11 cellular contexts compared by ENCODE assay signal in the genomic region with DNA sequence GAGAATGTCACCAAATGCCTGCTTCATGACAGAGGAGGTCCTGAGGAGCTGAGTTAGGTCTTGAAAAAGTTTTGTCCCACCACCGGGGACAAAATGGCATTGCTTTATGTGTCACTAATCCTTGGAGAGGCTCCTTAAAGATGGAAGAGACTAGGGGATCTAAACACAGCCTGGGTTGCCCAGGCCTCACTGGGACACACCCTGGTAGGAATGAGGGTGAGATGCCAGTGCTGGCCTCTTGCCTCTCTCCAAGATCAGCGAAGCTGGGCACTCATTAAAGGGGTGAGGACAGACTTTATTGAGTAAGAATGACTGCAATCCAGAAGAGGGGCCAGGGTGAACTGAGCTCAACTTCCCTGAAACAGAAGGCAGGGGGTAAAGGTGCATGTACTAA. TPM values are rescaled to one million over a fixed set of nuclear protein-coding genes. Genes with fewer than 3 reads are reported as not detected.
DNase-seq lines count a peak whose midpoint lies in the region; ATAC-seq and TF ChIP-seq lines count a peak whose summit lies in the region.
"Had no signal": no experiment of that assay in that cellular context is flagged by ENCODE, and none has a peak within 500 bp of the region (broad histone marks: within the 10 kb centered on the region; RNA-seq: fewer than 3 reads in every experiment).

No MANE protein-coding gene starts in this region.

- no peaks in the 10 kb centered on the region for H3K27me3 ChIP-seq in WERI-Rb-1 (ENCODE audit: insufficient read depth, low read depth, severe bottlenecking)
- H3K27me3 ChIP-seq in tibial artery, result no peaks in the 10 kb centered on the region
- H3K27me3 ChIP-seq in mesenchymal stem cell (ENCODE audit: control insufficient read depth in 1 of 2, insufficient read depth in 1 of 2, low read length in 2 of 2), result no peaks in the 10 kb centered on the region
- H3K27me3 ChIP-seq: BE2C had no signal

- TF ChIP-seq CTCF in WERI-Rb-1 (IDR thresholded peaks at IDR 0.05; ENCODE audit: low read depth, low read length) (no peak), mucosa of descending colon (IDR thresholded peaks at IDR 0.05) (no peak), tibial artery (IDR thresholded peaks at IDR 0.05) (no peak)

- no peak overlapping the region for H2BK15ac ChIP-seq in mesenchymal stem cell (ENCODE audit: low read depth, poor library complexity, severe bottlenecking)

- H3K4me1 Mint-ChIP-seq in activated naive CD4-positive, alpha-beta T cell treated with anti-CD3 and anti-CD28 coated beads, Interleukin-2, amount 10 ng/mL, durations not matched to agents 7 days and 5 days, result peaks cover 89% of the 10 kb centered on the region

- no peak overlapping the region for H2BK5ac ChIP-seq in mesenchymal stem cell (ENCODE audit: low read depth, low read length, poor library complexity, severe bottlenecking)

- H3K27ac Mint-ChIP-seq in activated naive CD4-positive, alpha-beta T cell treated with anti-CD3 and anti-CD28 coated beads, Interleukin-2, amount 10 ng/mL, durations not matched to agents 7 days and 5 days, result peak overlapping the region; percentile 96

- no peaks in the 10 kb centered on the region for H3K36me3 ChIP-seq in WERI-Rb-1
- no peaks in the 10 kb centered on the region for H3K36me3 ChIP-seq in mucosa of descending colon (ENCODE audit: low read depth)
- no peaks in the 10 kb centered on the region for H3K36me3 ChIP-seq in tibial artery
- H3K36me3 ChIP-seq in mesenchymal stem cell (ENCODE audit: control insufficient read depth in 1 of 2, insufficient read depth in 2 of 2, low read depth in 1 of 2, low read length in 2 of 2), result no peaks in the 10 kb centered on the region
- H3K36me3 ChIP-seq: BE2C had no signal

- H2BK12ac ChIP-seq in mesenchymal stem cell (ENCODE audit: low read length in 2 of 2), result no peak overlapping the region

- no peaks in the 10 kb centered on the region for H3K79me1 ChIP-seq in mesenchymal stem cell (replicated peaks; ENCODE audit: low read length, poor library complexity, severe bottlenecking)

- H3K9me3 ChIP-seq in WERI-Rb-1 (ENCODE audit: severe bottlenecking), result no peaks in the 10 kb centered on the region
- H3K9me3 ChIP-seq in mucosa of descending colon, result no peaks in the 10 kb centered on the region
- H3K9me3 ChIP-seq in tibial artery, result no peaks in the 10 kb centered on the region
- no peaks in the 10 kb centered on the region for H3K9me3 ChIP-seq in mesenchymal stem cell (ENCODE audit: control insufficient read depth, low read length)
- H3K9me3 ChIP-seq: BE2C had no signal

- no peak overlapping the region for H3K4ac ChIP-seq in mesenchymal stem cell (ENCODE audit: low read depth in 1 of 2, low read length in 2 of 2)

- no peak overlapping the region for H3K18ac ChIP-seq in mesenchymal stem cell (ENCODE audit: low read depth in 1 of 2, low read length in 2 of 2)

- no peak overlapping the region for H3K14ac ChIP-seq in mesenchymal stem cell (ENCODE audit: low read length in 2 of 2)

- H3K27me3 Mint-ChIP-seq in activated naive CD4-positive, alpha-beta T cell treated with anti-CD3 and anti-CD28 coated beads, Interleukin-2, amount 10 ng/mL, durations not matched to agents 7 days and 5 days, result peaks cover 12% of the 10 kb centered on the region

- peaks cover 4% of the 10 kb centered on the region for H3K36me3 Mint-ChIP-seq in activated naive CD4-positive, alpha-beta T cell treated with anti-CD3 and anti-CD28 coated beads, Interleukin-2, amount 10 ng/mL, durations not matched to agents 7 days and 5 days

- intact Hi-C loops in mucosa of descending colon (cut with DNase I, micrococcal nuclease), result no loop called here
- intact Hi-C loops in tibial artery (cut with DNase I; ENCODE audit: low total_unique reads), result no loop called here

- no peak overlapping the region for H2AFZ ChIP-seq in mesenchymal stem cell (ENCODE audit: low read depth, low read length)

- no peak overlapping the region for H2BK120ac ChIP-seq in mesenchymal stem cell (ENCODE audit: low read depth, low read length)

- H4K91ac ChIP-seq in mesenchymal stem cell (ENCODE audit: low read length), result no peak overlapping the region

- no peak overlapping the region for H3K4me3 ChIP-seq in WERI-Rb-1 (ENCODE audit: low read depth, low read length)
- no peak overlapping the region for H3K4me3 ChIP-seq in mucosa of descending colon
- no peak overlapping the region for H3K4me3 ChIP-seq in tibial artery
- H3K4me3 ChIP-seq in mesenchymal stem cell (ENCODE audit: insufficient read depth in 1 of 2, low read depth in 1 of 2, low read length in 2 of 2), result no peak overlapping the region

- no peaks in the 10 kb centered on the region for H3K9me3 Mint-ChIP-seq in activated naive CD4-positive, alpha-beta T cell treated with anti-CD3 and anti-CD28 coated beads, Interleukin-2, amount 10 ng/mL, durations not matched to agents 7 days and 5 days

- H3K4me3 Mint-ChIP-seq in activated naive CD4-positive, alpha-beta T cell treated with anti-CD3 and anti-CD28 coated beads, Interleukin-2, amount 10 ng/mL, durations not matched to agents 7 days and 5 days, result no peak overlapping the region

- H3K27ac ChIP-seq in WERI-Rb-1 (0 out of 2 replicates have a peak overlapping the region, but pooled peaks have one; percentile 31), tibial artery (no peak overlapping the region), mesenchymal stem cell (ENCODE audit: low read length, poor library complexity, severe bottlenecking) (no peak overlapping the region)

- ATAC-seq in mucosa of descending colon (no peak), GM19351 (IDR thresholded peaks at IDR 0.05; ENCODE audit: unreplicated experiment) (no peak)

- WGBS in mesenchymal stem cell, result 73% methylated on average over 2 of the region's 2 CpGs

- peaks cover 71% of the 10 kb centered on the region for H3K4me1 ChIP-seq in mucosa of descending colon (ENCODE audit: low read depth)
- peaks cover 0 to 8% (median 0%) of the 10 kb centered on the region in 4 donors for H3K4me1 ChIP-seq in tibial artery
- peaks cover 39% of the 10 kb centered on the region for H3K4me1 ChIP-seq in mesenchymal stem cell (ENCODE audit: control insufficient read depth, insufficient read depth, low read depth, low read length)

- H2AK5ac ChIP-seq in mesenchymal stem cell (ENCODE audit: low read length, severe bottlenecking), result no peak overlapping the region

- CTCF ChIA-PET in activated naive CD4-positive, alpha-beta T cell treated with anti-CD3 and anti-CD28 coated beads, Interleukin-2, amount 10 ng/mL, durations not matched to agents 7 days and 5 days (lab: Charles Lee), result interaction anchor here (1.7 kb wide), 1 partner anchor 12 kb away, joined by 4 read pairs; no protein-coding TSS in a partner anchor

- no peak overlapping the region for H3K4me2 ChIP-seq in mesenchymal stem cell (ENCODE audit: low read length, poor library complexity, severe bottlenecking)

- H3K23ac ChIP-seq in mesenchymal stem cell (ENCODE audit: low read length in 2 of 2), result no peak overlapping the region

- H4K8ac ChIP-seq in mesenchymal stem cell (ENCODE audit: low read length), result no peak overlapping the region

- DNase-seq in activated naive CD4-positive, alpha-beta T cell treated with anti-CD3 and anti-CD28 coated beads, Interleukin-2, amount 10 ng/mL, durations not matched to agents 7 days and 5 days, result peak; percentile 3
- no peak for DNase-seq in activated naive CD4-positive, alpha-beta T cell treated with Interleukin-2 at 50 U/mL for 16 hours
- DNase-seq in WERI-Rb-1, result no peak
- DNase-seq in mucosa of descending colon, result peak; percentile 11 to 36 (median 19)
- peak; percentile 21 to 31 for DNase-seq in tibial artery
- no peak for DNase-seq in inferior parietal cortex (ENCODE audit: extremely low spot score)
- no peak for DNase-seq in mesenchymal stem cell
- DNase-seq: amniotic stem cell; BE2C; stimulated activated CD4-positive, alpha-beta T cell treated with anti-CD3 and anti-CD28 coated beads, Interleukin-4, amount 100 ng/mL, for 1 hour had no signal

- H3K9ac ChIP-seq in mesenchymal stem cell (ENCODE audit: low read length), result no peak overlapping the region

RNA-seq across cellular contexts. Expression of a gene that starts 58.5 kb away (rescaled TPM):
- total RNA-seq in mucosa of descending colon, result 100 to 1,000 TPM in 1 of 3 donors, 10 to 100 TPM in 2; 72.4 to 107 (median 91.2) TPM
- polyA plus RNA-seq in mesenchymal stem cell (2013, experiment 1 of 2), result 93.2 TPM
- 91.8 TPM for polyA plus RNA-seq in mesenchymal stem cell (2013, experiment 2 of 2)

Comparison
In these comparisons a context has a peak if more than half of its experiments do, and no peak if none do; other contexts are left out.
1. DNase-seq: peak in activated naive CD4-positive, alpha-beta T cell treated with anti-CD3 and anti-CD28 coated beads, Interleukin-2, amount 10 ng/mL, durations not matched to agents 7 days and 5 days (single experiment), mucosa of descending colon (3 of 3) and tibial artery (2 of 2); none in activated naive CD4-positive, alpha-beta T cell treated with Interleukin-2 at 50 U/mL for 16 hours (single experiment), WERI-Rb-1 (single experiment), inferior parietal cortex (single experiment) and mesenchymal stem cell (single experiment).